ENCODE assay signal across 26 cellular contexts in the genomic region with DNA sequence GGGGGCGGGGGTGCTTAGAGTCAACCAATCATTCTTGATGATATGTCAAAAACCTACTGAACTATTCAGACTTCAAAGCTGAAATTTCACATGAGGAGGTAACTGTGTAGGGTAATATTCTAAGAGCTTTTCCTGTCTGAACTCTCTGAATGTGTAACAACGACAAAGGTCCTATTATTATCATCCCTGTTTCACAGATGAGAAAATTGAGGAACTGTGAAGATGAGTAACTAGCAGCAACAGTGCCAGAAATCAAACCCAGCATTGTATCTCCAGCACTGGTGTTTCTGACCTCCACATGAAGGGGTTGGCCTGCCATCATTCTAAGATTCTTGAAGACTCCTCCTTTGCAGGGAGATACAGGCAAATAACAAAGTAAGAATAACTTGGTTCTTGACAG.
DNase-seq lines count a peak whose midpoint lies in the region; ATAC-seq and TF ChIP-seq lines count a peak whose summit lies in the region.
"Had no signal": no experiment of that assay in that cellular context is flagged by ENCODE, and none has a peak within 500 bp of the region (broad histone marks: within the 10 kb centered on the region; RNA-seq: fewer than 3 reads in every experiment).

No MANE protein-coding gene starts in this region.

- TF ChIP-seq CTCF in GM10248 (IDR thresholded peaks at IDR 0.05; ENCODE audit: control extremely low read depth, extremely low read depth, low read depth, missing control alignments) (no peak), foreskin fibroblast (IDR thresholded peaks at IDR 0.05; ENCODE audit: low read depth, low read length) (no peak)

- DNase-seq in GM10248 (ENCODE audit: extremely low spot score) (peak; percentile 17), NCI-H2107 treated with DMSO at 0.1 percent for 48 hours (lab: John Stamatoyannopoulos, UW; ENCODE audit: unreplicated experiment) (no peak), foreskin fibroblast (no peak), NCI-H2029 treated with DMSO at 0.1 percent for 48 hours (lab: John Stamatoyannopoulos, UW) (no peak), NCI-H2171 treated with DMSO at 0.1 percent for 48 hours (lab: John Stamatoyannopoulos, UW) (no peak)
- DNase-seq: activated gamma-delta T cell; activated T-cell treated with anti-CD3 and anti-CD28 coated beads for 4 hours; caudate nucleus; CD4-positive, alpha-beta memory T cell; dermis blood vessel endothelial cell; DMS 273 treated with DMSO at 0.1 percent for 48 hours; EL; mesendoderm; NCI-H1105; NCI-H2029; OCI-M1; right lobe of liver; SK-N-SH; stimulated activated CD4-positive, alpha-beta T cell treated with anti-CD3 and anti-CD28 coated beads, Interleukin-2, amount 100 ng/mL, for 48 hours; T-helper 17 cell; transverse colon had no signal

- no peak overlapping the region for H3K4me3 ChIP-seq in foreskin fibroblast (ENCODE audit: low read depth in 1 of 2, low read length in 2 of 2)
- H3K4me3 ChIP-seq: K562, right lobe of liver, transverse colon had no signal

- ATAC-seq in GM18907 (IDR thresholded peaks at IDR 0.05; ENCODE audit: unreplicated experiment) (peak; percentile 53), HG02610 (IDR thresholded peaks at IDR 0.05; ENCODE audit: unreplicated experiment) (peak; percentile 56), HG03442 (IDR thresholded peaks at IDR 0.05; ENCODE audit: unreplicated experiment) (peak; percentile 77)
- ATAC-seq: K562, left lobe of liver, right lobe of liver, T-helper 17 cell had no signal

- POLR2A ChIA-PET in GM10248 (lab: Yijun Ruan, JAX): no interaction called here

- CTCF ChIA-PET in GM10248 (lab: Yijun Ruan, JAX): interaction anchor here (1.0 to 2.7 kb wide), 4 partner anchors 8 to 181 kb away, joined by 3 to 6 read pairs (median 4); no protein-coding TSS in a partner anchor
